ENCODE assay signal across 1 cellular context in genomic region chr16:2472885-2473284, GRCh38.
TF ChIP-seq lines count a peak whose summit lies in the region.

No MANE protein-coding gene starts in this region.

TF ChIP-seq in HepG2, 621 proteins besides CTCF, POLR2A, EP300 and RAD21 (continued from another document and continues in another):
- TF ChIP-seq, protein P1, sequence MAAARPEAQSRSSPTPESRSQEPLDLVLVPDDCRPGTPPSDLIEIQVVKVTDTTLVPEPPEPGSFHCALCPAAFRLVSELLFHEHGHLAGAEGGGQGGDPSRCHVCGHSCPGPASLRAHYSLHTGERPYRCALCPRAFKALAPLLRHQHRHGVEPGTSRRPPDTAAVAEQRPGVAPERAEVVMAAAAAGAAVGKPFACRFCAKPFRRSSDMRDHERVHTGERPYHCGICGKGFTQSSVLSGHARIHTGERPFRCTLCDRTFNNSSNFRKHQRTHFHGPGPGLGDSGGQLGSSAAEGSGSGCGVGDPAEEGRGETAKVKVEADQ (CRISPR knock-in tag; IDR thresholded peaks at IDR 0.05; ENCODE audit: borderline replicate concordance): no peak
- TF ChIP-seq ZNF563 (CRISPR knock-in tag; IDR thresholded peaks at IDR 0.05) (no peak), ZNF10 (CRISPR knock-in tag; IDR thresholded peaks at IDR 0.05; ENCODE audit: borderline replicate concordance, low read depth) (no peak), ARNT2 (CRISPR knock-in tag; IDR thresholded peaks at IDR 0.05; ENCODE audit: low read depth) (0 out of 2 replicates have a peak, but pooled peaks have one; percentile 43), ADNP (CRISPR knock-in tag; IDR thresholded peaks at IDR 0.05) (no peak), CAMTA2 (CRISPR knock-in tag; IDR thresholded peaks at IDR 0.05; ENCODE audit: borderline replicate concordance) (no peak), TAF15 (IDR thresholded peaks at IDR 0.05; ENCODE audit: low read depth, low read length, poor library complexity, severe bottlenecking) (peak; percentile 18), KDM2A (CRISPR knock-in tag; IDR thresholded peaks at IDR 0.05; ENCODE audit: borderline replicate concordance, low read depth) (no peak; the same call in 1 of the 2 replicates), ZNF230 (CRISPR knock-in tag; IDR thresholded peaks at IDR 0.05) (no peak), FOXM1 (CRISPR knock-in tag; IDR thresholded peaks at IDR 0.05) (no peak), ZNF547 (CRISPR knock-in tag; IDR thresholded peaks at IDR 0.05) (no peak), ZNF639 (CRISPR knock-in tag; conservative IDR thresholded peaks at IDR 0.05) (no peak), CENPT (CRISPR knock-in tag; IDR thresholded peaks at IDR 0.05; ENCODE audit: low read depth) (no peak), ZNF878 (CRISPR knock-in tag; IDR thresholded peaks at IDR 0.05) (no peak), HOXD1 (CRISPR knock-in tag; IDR thresholded peaks at IDR 0.05) (0 out of 2 replicates have a peak, but pooled peaks have one; percentile 45), ZNF383 (CRISPR knock-in tag; IDR thresholded peaks at IDR 0.05; ENCODE audit: borderline replicate concordance) (no peak), CHCHD3 (CRISPR knock-in tag; IDR thresholded peaks at IDR 0.05) (0 out of 2 replicates have a peak, but pooled peaks have one; percentile 28), ZBTB7B (CRISPR knock-in tag; IDR thresholded peaks at IDR 0.05) (0 out of 2 replicates have a peak, but pooled peaks have one; percentile 5), KDM4B (CRISPR knock-in tag; IDR thresholded peaks at IDR 0.05) (no peak), CHD2 (IDR thresholded peaks at IDR 0.05; ENCODE audit: low read depth, low read length) (no peak), ZZZ3 (CRISPR knock-in tag; IDR thresholded peaks at IDR 0.05; ENCODE audit: borderline replicate concordance) (no peak), TFAP4 (IDR thresholded peaks at IDR 0.05; ENCODE audit: borderline replicate concordance, low read depth) (no peak), ZNF329 (CRISPR knock-in tag; IDR thresholded peaks at IDR 0.05; ENCODE audit: low read depth) (no peak), ZNF367 (CRISPR knock-in tag; IDR thresholded peaks at IDR 0.05; ENCODE audit: borderline replicate concordance) (no peak), ZNF615 (CRISPR knock-in tag; IDR thresholded peaks at IDR 0.05; ENCODE audit: borderline replicate concordance) (no peak), KDM5A (IDR thresholded peaks at IDR 0.05; ENCODE audit: borderline replicate concordance, low read length) (no peak), RFXANK (CRISPR knock-in tag; IDR thresholded peaks at IDR 0.05) (no peak), ZNF781 (CRISPR knock-in tag; IDR thresholded peaks at IDR 0.05; ENCODE audit: borderline replicate concordance, not compliant biosample characterization) (no peak), EEA1 (CRISPR knock-in tag; IDR thresholded peaks at IDR 0.05; ENCODE audit: borderline replicate concordance) (no peak), SAP130 (CRISPR knock-in tag; IDR thresholded peaks at IDR 0.05; ENCODE audit: low read depth) (peak; percentile 61; the same call in 1 of the 2 replicates), ZNF205 (CRISPR knock-in tag; IDR thresholded peaks at IDR 0.05) (no peak), ZNF460 (CRISPR knock-in tag; IDR thresholded peaks at IDR 0.05; ENCODE audit: borderline replicate concordance) (no peak), SMARCE1 (IDR thresholded peaks at IDR 0.05; ENCODE audit: borderline replicate concordance) (no peak), AGO1 (IDR thresholded peaks at IDR 0.05; ENCODE audit: low read depth, low read length, poor library complexity, severe bottlenecking) (peak; percentile 30), ATF7 (IDR thresholded peaks at IDR 0.05) (no peak), ATF7 (CRISPR knock-in tag; IDR thresholded peaks at IDR 0.05) (0 out of 2 replicates have a peak, but pooled peaks have one; percentile 39), KDM5B (CRISPR knock-in tag; IDR thresholded peaks at IDR 0.05; ENCODE audit: borderline replicate concordance) (peak; percentile 65), HNRNPK (IDR thresholded peaks at IDR 0.05; ENCODE audit: low read depth, low read length, poor library complexity, severe bottlenecking) (no peak), TP53 (CRISPR knock-in tag; conservative IDR thresholded peaks at IDR 0.05) (no peak), JUND (CRISPR knock-in tag; IDR thresholded peaks at IDR 0.05) (no peak)
- TF ChIP-seq, protein P2, sequence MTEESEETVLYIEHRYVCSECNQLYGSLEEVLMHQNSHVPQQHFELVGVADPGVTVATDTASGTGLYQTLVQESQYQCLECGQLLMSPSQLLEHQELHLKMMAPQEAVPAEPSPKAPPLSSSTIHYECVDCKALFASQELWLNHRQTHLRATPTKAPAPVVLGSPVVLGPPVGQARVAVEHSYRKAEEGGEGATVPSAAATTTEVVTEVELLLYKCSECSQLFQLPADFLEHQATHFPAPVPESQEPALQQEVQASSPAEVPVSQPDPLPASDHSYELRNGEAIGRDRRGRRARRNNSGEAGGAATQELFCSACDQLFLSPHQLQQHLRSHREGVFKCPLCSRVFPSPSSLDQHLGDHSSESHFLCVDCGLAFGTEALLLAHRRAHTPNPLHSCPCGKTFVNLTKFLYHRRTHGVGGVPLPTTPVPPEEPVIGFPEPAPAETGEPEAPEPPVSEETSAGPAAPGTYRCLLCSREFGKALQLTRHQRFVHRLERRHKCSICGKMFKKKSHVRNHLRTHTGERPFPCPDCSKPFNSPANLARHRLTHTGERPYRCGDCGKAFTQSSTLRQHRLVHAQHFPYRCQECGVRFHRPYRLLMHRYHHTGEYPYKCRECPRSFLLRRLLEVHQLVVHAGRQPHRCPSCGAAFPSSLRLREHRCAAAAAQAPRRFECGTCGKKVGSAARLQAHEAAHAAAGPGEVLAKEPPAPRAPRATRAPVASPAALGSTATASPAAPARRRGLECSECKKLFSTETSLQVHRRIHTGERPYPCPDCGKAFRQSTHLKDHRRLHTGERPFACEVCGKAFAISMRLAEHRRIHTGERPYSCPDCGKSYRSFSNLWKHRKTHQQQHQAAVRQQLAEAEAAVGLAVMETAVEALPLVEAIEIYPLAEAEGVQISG (CRISPR knock-in tag; IDR thresholded peaks at IDR 0.05): no peak
- TF ChIP-seq, protein P3, sequence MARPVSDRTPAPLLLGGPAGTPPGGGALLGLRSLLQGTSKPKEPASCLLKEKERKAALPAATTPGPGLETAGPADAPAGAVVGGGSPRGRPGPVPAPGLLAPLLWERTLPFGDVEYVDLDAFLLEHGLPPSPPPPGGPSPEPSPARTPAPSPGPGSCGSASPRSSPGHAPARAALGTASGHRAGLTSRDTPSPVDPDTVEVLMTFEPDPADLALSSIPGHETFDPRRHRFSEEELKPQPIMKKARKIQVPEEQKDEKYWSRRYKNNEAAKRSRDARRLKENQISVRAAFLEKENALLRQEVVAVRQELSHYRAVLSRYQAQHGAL (CRISPR knock-in tag; IDR thresholded peaks at IDR 0.05; ENCODE audit: not compliant biosample characterization): no peak
- TF ChIP-seq, protein P4, sequence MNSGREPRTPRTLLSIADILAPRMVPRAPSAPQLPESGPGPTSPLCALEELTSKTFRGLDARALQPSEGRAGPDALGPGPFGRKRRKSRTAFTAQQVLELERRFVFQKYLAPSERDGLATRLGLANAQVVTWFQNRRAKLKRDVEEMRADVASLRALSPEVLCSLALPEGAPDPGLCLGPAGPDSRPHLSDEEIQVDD (CRISPR knock-in tag; IDR thresholded peaks at IDR 0.05; ENCODE audit: borderline replicate concordance): no peak
- TF ChIP-seq, protein P5, sequence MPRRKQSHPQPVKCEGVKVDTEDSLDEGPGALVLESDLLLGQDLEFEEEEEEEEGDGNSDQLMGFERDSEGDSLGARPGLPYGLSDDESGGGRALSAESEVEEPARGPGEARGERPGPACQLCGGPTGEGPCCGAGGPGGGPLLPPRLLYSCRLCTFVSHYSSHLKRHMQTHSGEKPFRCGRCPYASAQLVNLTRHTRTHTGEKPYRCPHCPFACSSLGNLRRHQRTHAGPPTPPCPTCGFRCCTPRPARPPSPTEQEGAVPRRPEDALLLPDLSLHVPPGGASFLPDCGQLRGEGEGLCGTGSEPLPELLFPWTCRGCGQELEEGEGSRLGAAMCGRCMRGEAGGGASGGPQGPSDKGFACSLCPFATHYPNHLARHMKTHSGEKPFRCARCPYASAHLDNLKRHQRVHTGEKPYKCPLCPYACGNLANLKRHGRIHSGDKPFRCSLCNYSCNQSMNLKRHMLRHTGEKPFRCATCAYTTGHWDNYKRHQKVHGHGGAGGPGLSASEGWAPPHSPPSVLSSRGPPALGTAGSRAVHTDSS (CRISPR knock-in tag; conservative IDR thresholded peaks at IDR 0.05): no peak
- TF ChIP-seq, protein P6, sequence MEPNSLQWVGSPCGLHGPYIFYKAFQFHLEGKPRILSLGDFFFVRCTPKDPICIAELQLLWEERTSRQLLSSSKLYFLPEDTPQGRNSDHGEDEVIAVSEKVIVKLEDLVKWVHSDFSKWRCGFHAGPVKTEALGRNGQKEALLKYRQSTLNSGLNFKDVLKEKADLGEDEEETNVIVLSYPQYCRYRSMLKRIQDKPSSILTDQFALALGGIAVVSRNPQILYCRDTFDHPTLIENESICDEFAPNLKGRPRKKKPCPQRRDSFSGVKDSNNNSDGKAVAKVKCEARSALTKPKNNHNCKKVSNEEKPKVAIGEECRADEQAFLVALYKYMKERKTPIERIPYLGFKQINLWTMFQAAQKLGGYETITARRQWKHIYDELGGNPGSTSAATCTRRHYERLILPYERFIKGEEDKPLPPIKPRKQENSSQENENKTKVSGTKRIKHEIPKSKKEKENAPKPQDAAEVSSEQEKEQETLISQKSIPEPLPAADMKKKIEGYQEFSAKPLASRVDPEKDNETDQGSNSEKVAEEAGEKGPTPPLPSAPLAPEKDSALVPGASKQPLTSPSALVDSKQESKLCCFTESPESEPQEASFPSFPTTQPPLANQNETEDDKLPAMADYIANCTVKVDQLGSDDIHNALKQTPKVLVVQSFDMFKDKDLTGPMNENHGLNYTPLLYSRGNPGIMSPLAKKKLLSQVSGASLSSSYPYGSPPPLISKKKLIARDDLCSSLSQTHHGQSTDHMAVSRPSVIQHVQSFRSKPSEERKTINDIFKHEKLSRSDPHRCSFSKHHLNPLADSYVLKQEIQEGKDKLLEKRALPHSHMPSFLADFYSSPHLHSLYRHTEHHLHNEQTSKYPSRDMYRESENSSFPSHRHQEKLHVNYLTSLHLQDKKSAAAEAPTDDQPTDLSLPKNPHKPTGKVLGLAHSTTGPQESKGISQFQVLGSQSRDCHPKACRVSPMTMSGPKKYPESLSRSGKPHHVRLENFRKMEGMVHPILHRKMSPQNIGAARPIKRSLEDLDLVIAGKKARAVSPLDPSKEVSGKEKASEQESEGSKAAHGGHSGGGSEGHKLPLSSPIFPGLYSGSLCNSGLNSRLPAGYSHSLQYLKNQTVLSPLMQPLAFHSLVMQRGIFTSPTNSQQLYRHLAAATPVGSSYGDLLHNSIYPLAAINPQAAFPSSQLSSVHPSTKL (CRISPR knock-in tag; IDR thresholded peaks at IDR 0.05): no peak
- TF ChIP-seq, protein P7, sequence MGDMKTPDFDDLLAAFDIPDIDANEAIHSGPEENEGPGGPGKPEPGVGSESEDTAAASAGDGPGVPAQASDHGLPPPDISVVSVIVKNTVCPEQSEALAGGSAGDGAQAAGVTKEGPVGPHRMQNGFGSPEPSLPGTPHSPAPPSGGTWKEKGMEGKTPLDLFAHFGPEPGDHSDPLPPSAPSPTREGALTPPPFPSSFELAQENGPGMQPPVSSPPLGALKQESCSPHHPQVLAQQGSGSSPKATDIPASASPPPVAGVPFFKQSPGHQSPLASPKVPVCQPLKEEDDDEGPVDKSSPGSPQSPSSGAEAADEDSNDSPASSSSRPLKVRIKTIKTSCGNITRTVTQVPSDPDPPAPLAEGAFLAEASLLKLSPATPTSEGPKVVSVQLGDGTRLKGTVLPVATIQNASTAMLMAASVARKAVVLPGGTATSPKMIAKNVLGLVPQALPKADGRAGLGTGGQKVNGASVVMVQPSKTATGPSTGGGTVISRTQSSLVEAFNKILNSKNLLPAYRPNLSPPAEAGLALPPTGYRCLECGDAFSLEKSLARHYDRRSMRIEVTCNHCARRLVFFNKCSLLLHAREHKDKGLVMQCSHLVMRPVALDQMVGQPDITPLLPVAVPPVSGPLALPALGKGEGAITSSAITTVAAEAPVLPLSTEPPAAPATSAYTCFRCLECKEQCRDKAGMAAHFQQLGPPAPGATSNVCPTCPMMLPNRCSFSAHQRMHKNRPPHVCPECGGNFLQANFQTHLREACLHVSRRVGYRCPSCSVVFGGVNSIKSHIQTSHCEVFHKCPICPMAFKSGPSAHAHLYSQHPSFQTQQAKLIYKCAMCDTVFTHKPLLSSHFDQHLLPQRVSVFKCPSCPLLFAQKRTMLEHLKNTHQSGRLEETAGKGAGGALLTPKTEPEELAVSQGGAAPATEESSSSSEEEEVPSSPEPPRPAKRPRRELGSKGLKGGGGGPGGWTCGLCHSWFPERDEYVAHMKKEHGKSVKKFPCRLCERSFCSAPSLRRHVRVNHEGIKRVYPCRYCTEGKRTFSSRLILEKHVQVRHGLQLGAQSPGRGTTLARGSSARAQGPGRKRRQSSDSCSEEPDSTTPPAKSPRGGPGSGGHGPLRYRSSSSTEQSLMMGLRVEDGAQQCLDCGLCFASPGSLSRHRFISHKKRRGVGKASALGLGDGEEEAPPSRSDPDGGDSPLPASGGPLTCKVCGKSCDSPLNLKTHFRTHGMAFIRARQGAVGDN (CRISPR knock-in tag; IDR thresholded peaks at IDR 0.05): peak; percentile 5; the same call in 1 of the 2 replicates
- TF ChIP-seq, protein P8, sequence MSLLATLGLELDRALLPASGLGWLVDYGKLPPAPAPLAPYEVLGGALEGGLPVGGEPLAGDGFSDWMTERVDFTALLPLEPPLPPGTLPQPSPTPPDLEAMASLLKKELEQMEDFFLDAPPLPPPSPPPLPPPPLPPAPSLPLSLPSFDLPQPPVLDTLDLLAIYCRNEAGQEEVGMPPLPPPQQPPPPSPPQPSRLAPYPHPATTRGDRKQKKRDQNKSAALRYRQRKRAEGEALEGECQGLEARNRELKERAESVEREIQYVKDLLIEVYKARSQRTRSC (CRISPR knock-in tag; IDR thresholded peaks at IDR 0.05; ENCODE audit: low read depth): no peak
- TF ChIP-seq, protein P9, sequence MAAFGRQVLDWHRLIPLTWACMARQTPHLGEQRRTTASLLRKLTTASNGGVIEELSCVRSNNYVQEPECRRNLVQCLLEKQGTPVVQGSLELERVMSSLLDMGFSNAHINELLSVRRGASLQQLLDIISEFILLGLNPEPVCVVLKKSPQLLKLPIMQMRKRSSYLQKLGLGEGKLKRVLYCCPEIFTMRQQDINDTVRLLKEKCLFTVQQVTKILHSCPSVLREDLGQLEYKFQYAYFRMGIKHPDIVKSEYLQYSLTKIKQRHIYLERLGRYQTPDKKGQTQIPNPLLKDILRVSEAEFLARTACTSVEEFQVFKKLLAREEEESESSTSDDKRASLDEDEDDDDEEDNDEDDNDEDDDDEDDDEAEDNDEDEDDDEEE (CRISPR knock-in tag; IDR thresholded peaks at IDR 0.05): no peak
